In the genomic region with DNA sequence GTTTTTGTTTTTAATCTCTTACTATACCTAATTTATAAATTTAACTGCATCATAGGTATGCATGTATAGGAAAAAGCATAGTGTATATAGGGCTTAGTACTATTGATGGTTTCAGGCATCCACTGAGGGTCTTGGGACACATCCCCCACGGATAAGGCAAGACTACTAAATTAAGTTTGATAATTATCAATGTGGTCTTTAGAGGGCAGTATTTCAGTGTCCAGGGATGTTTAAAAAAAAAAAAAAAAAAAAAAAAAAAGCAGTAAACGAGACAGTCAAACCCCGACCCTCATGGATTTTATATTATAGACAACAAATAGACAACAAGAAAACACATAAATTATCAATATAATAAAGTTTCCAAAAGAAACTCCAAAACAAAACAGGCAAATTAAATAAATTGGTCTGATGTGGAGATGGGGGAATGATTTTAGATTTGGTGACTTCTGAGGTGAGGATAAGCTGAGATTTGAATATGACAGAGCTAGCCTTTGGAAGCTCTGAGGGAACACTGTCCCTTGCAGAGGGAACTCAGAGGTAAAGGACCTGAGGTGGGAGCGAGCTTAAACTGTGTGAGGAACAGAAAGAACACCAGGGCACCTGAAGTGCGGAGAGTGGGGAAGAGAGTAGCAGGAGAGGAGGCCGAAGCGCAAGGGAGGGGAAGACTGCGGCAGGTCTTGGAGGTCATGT, we compare ENCODE assay signal across 13 cellular contexts. TPM values are rescaled to one million over a fixed set of nuclear protein-coding genes. Genes with fewer than 3 reads are reported as not detected.
DNase-seq lines count a peak whose midpoint lies in the region; FAIRE-seq and TF ChIP-seq lines count a peak whose summit lies in the region.
"Had no signal": no experiment of that assay in that cellular context is flagged by ENCODE, and none has a peak within 500 bp of the region (broad histone marks: within the 10 kb centered on the region; RNA-seq: fewer than 3 reads in every experiment).

No MANE protein-coding gene starts in this region.

- H3K4me2 ChIP-seq in endothelial cell of umbilical vein (ENCODE audit: insufficient read depth, low read length) (no peak overlapping the region), parathyroid adenoma (ENCODE audit: low read length) (no peak overlapping the region)

- FAIRE-seq in endothelial cell of umbilical vein (lab: Jason Lieb, UNC) = peak; percentile 35

- H3K36me3 ChIP-seq in endothelial cell of umbilical vein (ENCODE audit: control insufficient read depth in 2 of 2, extremely low read depth in 1 of 2, insufficient read depth in 2 of 2, low read length in 2 of 2) (no peaks in the 10 kb centered on the region), parathyroid adenoma (ENCODE audit: control insufficient read depth, insufficient read depth, low read length) (no peaks in the 10 kb centered on the region)

- no TSS peak for BruUV-seq in endothelial cell of umbilical vein (replicated peaks; lab: Mats Ljungman, UMichigan)

- H3K4me1 ChIP-seq in endothelial cell of umbilical vein (ENCODE audit: control insufficient read depth, extremely low read depth, insufficient read depth, low read length) = no peaks in the 10 kb centered on the region
- H3K4me1 ChIP-seq in parathyroid adenoma = no peaks in the 10 kb centered on the region

- H3K9ac ChIP-seq in endothelial cell of umbilical vein (replicated peaks; ENCODE audit: extremely low read depth, insufficient read depth, low read length) (no peak overlapping the region), parathyroid adenoma (no peak overlapping the region)

- H3K9me3 ChIP-seq in endothelial cell of umbilical vein (replicated peaks; ENCODE audit: control insufficient read depth, insufficient read depth, low read length) (no peaks in the 10 kb centered on the region), parathyroid adenoma (ENCODE audit: control insufficient read depth, low read length) (no peaks in the 10 kb centered on the region)

- CTCF ChIA-PET in endothelial cell of umbilical vein (lab: Charles Lee) = interaction anchor here (0.6 to 3.4 kb wide), 6 partner anchors 32 to 1829 kb away, joined by 3 to 42 read pairs (median 6); no protein-coding TSS in a partner anchor

- H4K20me1 ChIP-seq in endothelial cell of umbilical vein (replicated peaks; ENCODE audit: control insufficient read depth, extremely low read depth, insufficient read depth, low read length) = no peaks in the 10 kb centered on the region

- H3K79me2 ChIP-seq in endothelial cell of umbilical vein (ENCODE audit: control insufficient read depth, insufficient read depth, low read length) = no peaks in the 10 kb centered on the region
- H3K79me2 ChIP-seq in parathyroid adenoma = no peaks in the 10 kb centered on the region

- no peaks in the 10 kb centered on the region for H3K9me1 ChIP-seq in endothelial cell of umbilical vein (replicated peaks; ENCODE audit: control insufficient read depth, extremely low read depth, insufficient read depth, low read length)

- POLR2A ChIA-PET in endothelial cell of umbilical vein (lab: Charles Lee) = no interaction called here

- H3K4me3 ChIP-seq in NB4 (ENCODE audit: low read depth, low read length) (no peak overlapping the region), endothelial cell of umbilical vein (replicated peaks in 1 of 3; ENCODE audit: insufficient read depth in 1 of 3, low read depth in 1 of 3, low read length in 3 of 3) (no peak overlapping the region), parathyroid adenoma (ENCODE audit: low read depth, low read length) (no peak overlapping the region)

- H2AFZ ChIP-seq in endothelial cell of umbilical vein (ENCODE audit: low read depth, low read length) (peak overlapping the region; percentile 27), parathyroid adenoma (peak overlapping the region; percentile 23)

- no peak for TF ChIP-seq CTCF in NB4 (IDR thresholded peaks at IDR 0.05; ENCODE audit: low read depth, low read length)
- TF ChIP-seq CTCF in endothelial cell of umbilical vein (IDR thresholded peaks at IDR 0.05; ENCODE audit: extremely low read depth in 1 of 2, insufficient read depth in 1 of 2, low read depth in 1 of 2, low read length in 2 of 2) = peak; percentile 2 to 5
- peak; percentile 41 for TF ChIP-seq CTCF in parathyroid adenoma (IDR thresholded peaks at IDR 0.05)

- dilution Hi-C loops in endothelial cell of umbilical vein (cut with MboI; ENCODE audit: extremely low pct_ligation_motif_present, low sequenced_read_pairs) = no loop called here

- TF ChIP-seq POLR2A in NB4 (IDR thresholded peaks at IDR 0.05; ENCODE audit: extremely low read depth, insufficient read length) = no peak
- TF ChIP-seq POLR2A in endothelial cell of umbilical vein (IDR thresholded peaks at IDR 0.05; ENCODE audit: low read depth, low read length) = no peak

- intact Hi-C loops in endothelial cell of umbilical vein (cut with micrococcal nuclease) = loop anchor here (1.0 to 2.0 kb wide), 3 partner anchors 34 to 154 kb away; no protein-coding TSS in a partner anchor

- no peak overlapping the region for H3K27ac ChIP-seq in endothelial cell of umbilical vein (ENCODE audit: insufficient read depth, low read depth, low read length)
- no peak overlapping the region for H3K27ac ChIP-seq in parathyroid adenoma

- H3K27me3 ChIP-seq in endothelial cell of umbilical vein (ENCODE audit: control insufficient read depth in 2 of 2, insufficient read depth in 2 of 2, low read length in 2 of 2) = no peaks in the 10 kb centered on the region
- H3K27me3 ChIP-seq in parathyroid adenoma (ENCODE audit: control insufficient read depth, insufficient read depth, low read length) = no peaks in the 10 kb centered on the region

- peak; percentile 8 for DNase-seq in NCI-H510A treated with DMSO at 0.1 percent for 48 hours (lab: John Stamatoyannopoulos, UW)
- no peak for DNase-seq in NCI-H510A (lab: John Stamatoyannopoulos, UW)
- DNase-seq in NB4 (ENCODE audit: low read depth) = peak; percentile 6
- DNase-seq in endothelial cell of umbilical vein (ENCODE audit: low read depth, low spot score) = peak; percentile 34
- no peak for DNase-seq in activated CD8-positive, alpha-beta memory T cell treated with anti-CD3 and anti-CD28 coated beads, Interleukin-2, amount 50 U/mL, for 4 hours
- no peak for DNase-seq in NCI-H1105 treated with DMSO at 0.1 percent for 48 hours (lab: John Stamatoyannopoulos, UW)
- DNase-seq in activated CD4-positive, alpha-beta T cell treated with anti-CD3 and anti-CD28 coated beads, Interleukin-2, amount 50 U/mL, for 1 hour = no peak
- DNase-seq: activated naive CD4-positive, alpha-beta T cell; C1 segment of cervical spinal cord; naive thymus-derived CD4-positive, alpha-beta T cell; NCI-H1930; T-helper 17 cell had no signal

TF ChIP-seq in endothelial cell of umbilical vein, 7 proteins besides CTCF, POLR2A, EP300 and RAD21:
- TF ChIP-seq POLR2AphosphoS5 (IDR thresholded peaks at IDR 0.05; ENCODE audit: insufficient read depth, low read depth, low read length) (no peak), GATA2 (IDR thresholded peaks at IDR 0.05; ENCODE audit: insufficient read depth, insufficient read length, low read depth, low read length) (no peak), FOS (IDR thresholded peaks at IDR 0.05; ENCODE audit: borderline replicate concordance, insufficient read depth, low read length) (no peak), MYC (IDR thresholded peaks at IDR 0.05; ENCODE audit: low read depth, low read length) (no peak), EZH2 (IDR thresholded peaks at IDR 0.05; ENCODE audit: borderline replicate concordance, low read depth, low read length, severe bottlenecking) (no peak), JUN (IDR thresholded peaks at IDR 0.05; ENCODE audit: borderline replicate concordance, insufficient read depth, insufficient read length, low read depth) (no peak)
- TF ChIP-seq, protein P1, sequence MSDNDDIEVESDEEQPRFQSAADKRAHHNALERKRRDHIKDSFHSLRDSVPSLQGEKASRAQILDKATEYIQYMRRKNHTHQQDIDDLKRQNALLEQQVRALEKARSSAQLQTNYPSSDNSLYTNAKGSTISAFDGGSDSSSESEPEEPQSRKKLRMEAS (IDR thresholded peaks at IDR 0.05; ENCODE audit: insufficient read depth, insufficient read length) = no peak
TF ChIP-seq in endothelial cell of umbilical vein: peak in this region for 0.

RNA-seq across cellular contexts. Expression of a gene that starts 14.8 kb away (rescaled TPM):
- not detected in 2 replicates for total RNA-seq in endothelial cell of umbilical vein
- polyA plus RNA-seq in endothelial cell of umbilical vein = not detected in 2 replicates
- polyA plus RNA-seq in endothelial cell of umbilical vein (2011; cell fraction: cytosol; rRNA removed) = not detected in 2 replicates
- polyA plus RNA-seq in endothelial cell of umbilical vein (2011; cell fraction: nucleus; rRNA removed) = not detected in 2 replicates
- not detected in 2 replicates for polyA plus RNA-seq in endothelial cell of umbilical vein (2012)
- not detected in 2 replicates for polyA minus RNA-seq in endothelial cell of umbilical vein
- polyA minus RNA-seq in endothelial cell of umbilical vein (2011; cell fraction: cytosol; rRNA and poly(A)+ RNA removed) = not detected
- polyA minus RNA-seq in endothelial cell of umbilical vein (2011; cell fraction: nucleus; rRNA and poly(A)+ RNA removed) = not detected in 2 replicates
- total RNA-seq: naive thymus-derived CD4-positive, alpha-beta T cell; T-helper 17 cell had no signal
- polyA plus RNA-seq: naive thymus-derived CD4-positive, alpha-beta T cell had no signal

Comparison
In these comparisons a context has a peak if more than half of its experiments do, and no peak if none do; other contexts are left out.
1. DNase-seq: peak in NCI-H510A treated with DMSO at 0.1 percent for 48 hours (single experiment), NB4 (single experiment) and endothelial cell of umbilical vein (single experiment); none in NCI-H510A (single experiment), activated CD8-positive, alpha-beta memory T cell treated with anti-CD3 and anti-CD28 coated beads, Interleukin-2, amount 50 U/mL, for 4 hours (single experiment), NCI-H1105 treated with DMSO at 0.1 percent for 48 hours (single experiment) and activated CD4-positive, alpha-beta T cell treated with anti-CD3 and anti-CD28 coated beads, Interleukin-2, amount 50 U/mL, for 1 hour (single experiment).